20 cellular contexts compared by ENCODE assay signal in genomic region chr7:105060923-105061322, GRCh38. TPM values are rescaled to one million over a fixed set of nuclear protein-coding genes. Genes with fewer than 3 reads are reported as not detected.
DNase-seq lines count a peak whose midpoint lies in the region; ATAC-seq and TF ChIP-seq lines count a peak whose summit lies in the region.
"Had no signal": no experiment of that assay in that cellular context is flagged by ENCODE, and none has a peak within 500 bp of the region (broad histone marks: within the 10 kb centered on the region; RNA-seq: fewer than 3 reads in every experiment).

No MANE protein-coding gene starts in this region.

- H3K4me1 Mint-ChIP-seq in activated naive CD4-positive, alpha-beta T cell treated with anti-CD3 and anti-CD28 coated beads, Interleukin-2, amount 50 U/mL, for 24 hours, result peaks cover 77% of the 10 kb centered on the region
- H3K4me1 Mint-ChIP-seq in activated T-helper 17 cell treated with anti-CD3 and anti-CD28 coated beads, Interleukin-2, amount 50 U/mL, for 72 hours, result peaks cover 9% of the 10 kb centered on the region

- H3K4me1 ChIP-seq in right cardiac atrium (ENCODE audit: control insufficient read depth, insufficient read depth, low read length), result peaks cover 3% of the 10 kb centered on the region
- H3K4me1 ChIP-seq in smooth muscle cell (ENCODE audit: low read depth), result no peaks in the 10 kb centered on the region
- no peaks in the 10 kb centered on the region for H3K4me1 ChIP-seq in hepatocyte (ENCODE audit: insufficient read depth)
- H3K4me1 ChIP-seq in thyroid gland, result peaks cover 21 to 36% of the 10 kb centered on the region in 2 donors

- H3K4me3 Mint-ChIP-seq in activated naive CD4-positive, alpha-beta T cell treated with anti-CD3 and anti-CD28 coated beads, Interleukin-2, amount 50 U/mL, for 24 hours, result no peak overlapping the region
- H3K4me3 Mint-ChIP-seq in activated T-helper 17 cell treated with anti-CD3 and anti-CD28 coated beads, Interleukin-2, amount 50 U/mL, for 72 hours, result no peak overlapping the region
- H3K4me3 Mint-ChIP-seq: stimulated activated memory B cell treated with anti-CD40 and anti-IgM and Interleukin-4, amounts not matched to agents 10 μg/mL and 1 μg/mL and 100 μg/mL, for 72 hours had no signal

- no peak overlapping the region for H3K9ac ChIP-seq in smooth muscle cell (ENCODE audit: low read depth)

- no peak for DNase-seq in activated naive CD4-positive, alpha-beta T cell treated with anti-CD3 and anti-CD28 coated beads, Interleukin-2, amount 50 U/mL, for 16 hours
- DNase-seq in right cardiac atrium, result no peak
- no peak for DNase-seq in smooth muscle cell (lab: John Stamatoyannopoulos, UW; ENCODE audit: unreplicated experiment)
- no peak for DNase-seq in hepatocyte (ENCODE audit: low spot score)
- no peak for DNase-seq in thyroid gland
- DNase-seq: activated CD4-positive, alpha-beta T cell treated with anti-CD3 and anti-CD28 coated beads for 48 hours; amniotic stem cell; cerebellar nuclear complex; glutamatergic neuron; HCEC 1CT; KG1; MV-4-11; NCI-H1930; retina; RPMI8226; stimulated activated CD4-positive, alpha-beta T cell treated with anti-CD3 and anti-CD28 coated beads, Interleukin-15, amount 100 ng/mL, for 24 hours had no signal

- no peaks in the 10 kb centered on the region for H3K9me3 Mint-ChIP-seq in activated naive CD4-positive, alpha-beta T cell treated with anti-CD3 and anti-CD28 coated beads, Interleukin-2, amount 50 U/mL, for 24 hours
- H3K9me3 Mint-ChIP-seq in activated T-helper 17 cell treated with anti-CD3 and anti-CD28 coated beads, Interleukin-2, amount 50 U/mL, for 72 hours, result no peaks in the 10 kb centered on the region
- H3K9me3 Mint-ChIP-seq: stimulated activated memory B cell treated with anti-CD40 and anti-IgM and Interleukin-4, amounts not matched to agents 10 μg/mL and 1 μg/mL and 100 μg/mL, for 72 hours had no signal

- TF ChIP-seq CTCF in smooth muscle cell (IDR thresholded peaks at IDR 0.05; ENCODE audit: borderline replicate concordance, insufficient read depth, poor library complexity, severe bottlenecking), result no peak
- no peak for TF ChIP-seq CTCF in hepatocyte (IDR thresholded peaks at IDR 0.05; ENCODE audit: poor library complexity)
- no peak for TF ChIP-seq CTCF in thyroid gland (IDR thresholded peaks at IDR 0.05)

- H3K36me3 Mint-ChIP-seq in activated naive CD4-positive, alpha-beta T cell treated with anti-CD3 and anti-CD28 coated beads, Interleukin-2, amount 50 U/mL, for 24 hours, result peaks cover 6% of the 10 kb centered on the region
- peaks cover 100% of the 10 kb centered on the region for H3K36me3 Mint-ChIP-seq in activated T-helper 17 cell treated with anti-CD3 and anti-CD28 coated beads, Interleukin-2, amount 50 U/mL, for 72 hours (ENCODE audit: low read depth)

- no peaks in the 10 kb centered on the region for H3K9me3 ChIP-seq in right cardiac atrium (ENCODE audit: control insufficient read depth, low read length)
- H3K9me3 ChIP-seq in smooth muscle cell (replicated peaks; ENCODE audit: low read depth), result no peaks in the 10 kb centered on the region
- H3K9me3 ChIP-seq in hepatocyte (ENCODE audit: low read depth), result no peaks in the 10 kb centered on the region
- H3K9me3 ChIP-seq in thyroid gland, result no peaks in the 10 kb centered on the region

- H3K4me3 ChIP-seq in right cardiac atrium (ENCODE audit: low read length), result no peak overlapping the region
- no peak overlapping the region for H3K4me3 ChIP-seq in smooth muscle cell
- H3K4me3 ChIP-seq in hepatocyte, result no peak overlapping the region
- no peak overlapping the region for H3K4me3 ChIP-seq in thyroid gland (replicated peaks in 1 of 3)

- H3K27ac ChIP-seq in right cardiac atrium (ENCODE audit: low read length) (no peak overlapping the region), smooth muscle cell (ENCODE audit: low read depth) (peak overlapping the region; percentile 3), hepatocyte (no peak overlapping the region), thyroid gland (no peak overlapping the region)

- no peaks in the 10 kb centered on the region for H3F3A ChIP-seq in smooth muscle cell (ENCODE audit: low read depth)

- ATAC-seq in activated T-helper 17 cell treated with anti-CD3 and anti-CD28 coated beads, Interleukin-2, amount 50 U/mL, for 72 hours (replicated peaks), result no peak
- ATAC-seq in right cardiac atrium (peak; percentile 55 to 64), HG03442 (IDR thresholded peaks at IDR 0.05; ENCODE audit: unreplicated experiment) (no peak)
- ATAC-seq: stimulated activated memory B cell treated with anti-CD40 and anti-IgM and Interleukin-4, amounts not matched to agents 10 μg/mL and 1 μg/mL and 100 μg/mL, for 72 hours had no signal

- H3K27ac Mint-ChIP-seq in activated naive CD4-positive, alpha-beta T cell treated with anti-CD3 and anti-CD28 coated beads, Interleukin-2, amount 50 U/mL, for 24 hours, result peak overlapping the region; percentile 76
- peak overlapping the region; percentile 35 for H3K27ac Mint-ChIP-seq in activated T-helper 17 cell treated with anti-CD3 and anti-CD28 coated beads, Interleukin-2, amount 50 U/mL, for 72 hours
- H3K27ac Mint-ChIP-seq: stimulated activated memory B cell treated with anti-CD40 and anti-IgM and Interleukin-4, amounts not matched to agents 10 μg/mL and 1 μg/mL and 100 μg/mL, for 72 hours had no signal

- WGBS in right cardiac atrium, result 39% methylated on average over 3 of the region's 3 CpGs
- WGBS in smooth muscle cell (ENCODE audit: low lambda C conversion rate), result 93% methylated on average over 3 of the region's 3 CpGs
- WGBS in hepatocyte (ENCODE audit: low lambda C conversion rate, missing lambda C conversion rate), result 95% methylated on average over 3 of the region's 3 CpGs
- 75 to 79% methylated on average over 3 of the region's 3 CpGs for WGBS in thyroid gland, 2 donors

- intact Hi-C loops in right cardiac atrium (cut with DNase I) (no loop called here), thyroid gland (cut with DNase I) (no loop called here)

- peaks cover 20% of the 10 kb centered on the region for H3K36me3 ChIP-seq in smooth muscle cell (ENCODE audit: low read depth)
- H3K36me3 ChIP-seq in hepatocyte (replicated peaks; ENCODE audit: insufficient read depth, low read depth), result no peaks in the 10 kb centered on the region
- H3K36me3 ChIP-seq in thyroid gland, result no peaks in the 10 kb centered on the region

- H3K79me2 ChIP-seq in smooth muscle cell (ENCODE audit: low read depth), result peaks cover 97% of the 10 kb centered on the region
- H3K79me2 ChIP-seq in hepatocyte, result peaks cover 95% of the 10 kb centered on the region

- H3K4me2 ChIP-seq in smooth muscle cell (no peak overlapping the region), hepatocyte (no peak overlapping the region)

- no peak for TF ChIP-seq POLR2A in thyroid gland (IDR thresholded peaks at IDR 0.05)

- H2AFZ ChIP-seq in smooth muscle cell (ENCODE audit: low read depth) (no peak overlapping the region), hepatocyte (no peak overlapping the region)

- H3K9me2 ChIP-seq in hepatocyte (replicated peaks; ENCODE audit: insufficient read depth), result no peaks in the 10 kb centered on the region

- H4K20me1 ChIP-seq in smooth muscle cell (ENCODE audit: low read depth) (peaks cover 100% of the 10 kb centered on the region), hepatocyte (ENCODE audit: insufficient read depth, poor library complexity, severe bottlenecking) (peaks cover 84% of the 10 kb centered on the region)

- H3K27me3 ChIP-seq in right cardiac atrium (ENCODE audit: control insufficient read depth, insufficient read depth) (no peaks in the 10 kb centered on the region), smooth muscle cell (ENCODE audit: low read depth) (no peaks in the 10 kb centered on the region), hepatocyte (no peaks in the 10 kb centered on the region), thyroid gland (no peaks in the 10 kb centered on the region)

- H3K27me3 Mint-ChIP-seq in activated naive CD4-positive, alpha-beta T cell treated with anti-CD3 and anti-CD28 coated beads, Interleukin-2, amount 50 U/mL, for 24 hours, result no peaks in the 10 kb centered on the region
- H3K27me3 Mint-ChIP-seq in activated T-helper 17 cell treated with anti-CD3 and anti-CD28 coated beads, Interleukin-2, amount 50 U/mL, for 72 hours, result no peaks in the 10 kb centered on the region
- H3K27me3 Mint-ChIP-seq: stimulated activated memory B cell treated with anti-CD40 and anti-IgM and Interleukin-4, amounts not matched to agents 10 μg/mL and 1 μg/mL and 100 μg/mL, for 72 hours had no signal

RNA-seq across cellular contexts. Expression of gene KMT2E, which starts 46.9 kb away (rescaled TPM):
- 100 to 1,000 TPM in 1 of 2 donors, 10 to 100 TPM in 1; 85.2 to 181 TPM for total RNA-seq in activated T-helper 17 cell treated with anti-CD3 and anti-CD28 coated beads, Interleukin-2, amount 50 U/mL, for 72 hours
- 10 to 100 TPM; 49.2 to 73.1 (median 59.1) TPM for total RNA-seq in right cardiac atrium
- polyA plus RNA-seq in right cardiac atrium, result 17.8 TPM
- total RNA-seq in smooth muscle cell, result 64.4 and 77.3 TPM in 2 replicates
- 88.1 and 106 TPM in 2 replicates for polyA plus RNA-seq in smooth muscle cell
- 65.8 and 69.7 TPM in 2 replicates for total RNA-seq in hepatocyte
- 70.8 and 80.7 TPM in 2 replicates for polyA plus RNA-seq in hepatocyte
- total RNA-seq in thyroid gland, result 100 to 1,000 TPM; 111 to 181 (median 160) TPM

Comparison
In these comparisons a context has a peak if more than half of its experiments do, and no peak if none do; other contexts are left out.
1. ATAC-seq: peak in right cardiac atrium (2 of 2); none in activated T-helper 17 cell treated with anti-CD3 and anti-CD28 coated beads, Interleukin-2, amount 50 U/mL, for 72 hours (single experiment) and HG03442 (single experiment).